9 cellular contexts compared by ENCODE assay signal in genomic region chr19:47093841-47094240, GRCh38. TPM values are rescaled to one million over a fixed set of nuclear protein-coding genes. Genes with fewer than 3 reads are reported as not detected.
DNase-seq lines count a peak whose midpoint lies in the region; ATAC-seq and TF ChIP-seq lines count a peak whose summit lies in the region.
"Had no signal": no experiment of that assay in that cellular context is flagged by ENCODE, and none has a peak within 500 bp of the region (broad histone marks: within the 10 kb centered on the region; RNA-seq: fewer than 3 reads in every experiment).

No MANE protein-coding gene starts in this region.

- H3K14ac ChIP-seq in mesenchymal stem cell (ENCODE audit: low read length in 2 of 2): no peak overlapping the region

- H2BK120ac ChIP-seq in mesenchymal stem cell (ENCODE audit: low read depth, low read length): no peak overlapping the region

- H3K18ac ChIP-seq in mesenchymal stem cell (ENCODE audit: low read depth in 1 of 2, low read length in 2 of 2): no peak overlapping the region

- no peak overlapping the region for H2BK12ac ChIP-seq in mesenchymal stem cell (ENCODE audit: low read length in 2 of 2)

- no peaks in the 10 kb centered on the region for H3K27me3 ChIP-seq in mesenchymal stem cell (ENCODE audit: control insufficient read depth in 1 of 2, insufficient read depth in 1 of 2, low read length in 2 of 2)
- no peaks in the 10 kb centered on the region for H3K27me3 ChIP-seq in WERI-Rb-1 (ENCODE audit: insufficient read depth, low read depth, severe bottlenecking)

- CTCF ChIA-PET in activated CD4-positive, alpha-beta T cell treated with anti-CD3 and anti-CD28 coated beads, Interleukin-2, amount 10 ng/mL, durations not matched to agents 7 days and 5 days (lab: Charles Lee): interaction anchor here (0.8 to 4.1 kb wide), 5 partner anchors 13 to 253 kb away, joined by 3 to 20 read pairs (median 3); partner anchors contain the start of gene SAE1

- peak overlapping the region; percentile 86; the same call in 1 of the 2 replicates for H3K27ac ChIP-seq in 22Rv1
- H3K27ac ChIP-seq in mesenchymal stem cell (ENCODE audit: low read length, poor library complexity, severe bottlenecking): no peak overlapping the region
- no peak overlapping the region for H3K27ac ChIP-seq in WERI-Rb-1

- peaks cover 74% of the 10 kb centered on the region for H3K4me1 Mint-ChIP-seq in activated CD4-positive, alpha-beta T cell treated with anti-CD3 and anti-CD28 coated beads, Interleukin-2, amount 10 ng/mL, durations not matched to agents 7 days and 5 days

- H3K4me3 ChIP-seq in mesenchymal stem cell (ENCODE audit: insufficient read depth in 1 of 2, low read depth in 1 of 2, low read length in 2 of 2): no peak overlapping the region
- H3K4me3 ChIP-seq in WERI-Rb-1 (ENCODE audit: low read depth, low read length): no peak overlapping the region

- H3K9me3 ChIP-seq in mesenchymal stem cell (ENCODE audit: control insufficient read depth, low read length): no peaks in the 10 kb centered on the region
- no peaks in the 10 kb centered on the region for H3K9me3 ChIP-seq in WERI-Rb-1 (ENCODE audit: severe bottlenecking)

- H3K4ac ChIP-seq in mesenchymal stem cell (ENCODE audit: low read depth in 1 of 2, low read length in 2 of 2): no peak overlapping the region

- peak overlapping the region; percentile 41 for H2AK5ac ChIP-seq in mesenchymal stem cell (ENCODE audit: low read length, severe bottlenecking)

- TF ChIP-seq CTCF in 22Rv1 (IDR thresholded peaks at IDR 0.05) (no peak), WERI-Rb-1 (IDR thresholded peaks at IDR 0.05; ENCODE audit: low read depth, low read length) (no peak)

- H3K27ac Mint-ChIP-seq in activated CD4-positive, alpha-beta T cell treated with anti-CD3 and anti-CD28 coated beads, Interleukin-2, amount 10 ng/mL, durations not matched to agents 7 days and 5 days: peak overlapping the region; percentile 90

- H4K91ac ChIP-seq in mesenchymal stem cell (ENCODE audit: low read length): no peak overlapping the region

- no peak overlapping the region for H4K8ac ChIP-seq in mesenchymal stem cell (ENCODE audit: low read length)

- ATAC-seq in GM19043 (IDR thresholded peaks at IDR 0.05; ENCODE audit: low read depth, unreplicated experiment) (peak; percentile 43), HG02938 (IDR thresholded peaks at IDR 0.05; ENCODE audit: unreplicated experiment) (no peak), HG03378 (IDR thresholded peaks at IDR 0.05; ENCODE audit: unreplicated experiment) (no peak)

- no peak overlapping the region for H2AFZ ChIP-seq in mesenchymal stem cell (ENCODE audit: low read depth, low read length)

- POLR2A ChIA-PET in activated CD4-positive, alpha-beta T cell treated with anti-CD3 and anti-CD28 coated beads, Interleukin-2, amount 10 ng/mL, durations not matched to agents 7 days and 5 days (lab: Charles Lee): interaction anchor here (1.1 to 4.7 kb wide), 3 partner anchors 14 to 19 kb away, joined by 3 to 33 read pairs (median 6); partner anchors contain the start of gene ZC3H4

- H2BK15ac ChIP-seq in mesenchymal stem cell (ENCODE audit: low read depth, poor library complexity, severe bottlenecking): no peak overlapping the region

- H3K79me1 ChIP-seq in mesenchymal stem cell (replicated peaks; ENCODE audit: low read length, poor library complexity, severe bottlenecking): peaks cover 55% of the 10 kb centered on the region

- no peaks in the 10 kb centered on the region for H3K27me3 Mint-ChIP-seq in activated CD4-positive, alpha-beta T cell treated with anti-CD3 and anti-CD28 coated beads, Interleukin-2, amount 10 ng/mL, durations not matched to agents 7 days and 5 days

- H3K9ac ChIP-seq in mesenchymal stem cell (ENCODE audit: low read length): peak overlapping the region; percentile 5

- H3K4me3 Mint-ChIP-seq in activated CD4-positive, alpha-beta T cell treated with anti-CD3 and anti-CD28 coated beads, Interleukin-2, amount 10 ng/mL, durations not matched to agents 7 days and 5 days: peak overlapping the region; percentile 69

- WGBS in mesenchymal stem cell: 96% methylated on average over 10 of the region's 10 CpGs

- peaks cover 60% of the 10 kb centered on the region for H3K36me3 Mint-ChIP-seq in activated CD4-positive, alpha-beta T cell treated with anti-CD3 and anti-CD28 coated beads, Interleukin-2, amount 10 ng/mL, durations not matched to agents 7 days and 5 days (ENCODE audit: low read depth)

- H3K36me3 ChIP-seq in mesenchymal stem cell (ENCODE audit: control insufficient read depth in 1 of 2, insufficient read depth in 2 of 2, low read depth in 1 of 2, low read length in 2 of 2) (peaks cover 38 to 66% of the 10 kb centered on the region in 2 experiments), WERI-Rb-1 (peaks cover 61% of the 10 kb centered on the region)

- no peak overlapping the region for H2BK5ac ChIP-seq in mesenchymal stem cell (ENCODE audit: low read depth, low read length, poor library complexity, severe bottlenecking)

- H3K23ac ChIP-seq in mesenchymal stem cell (ENCODE audit: low read length in 2 of 2): peak overlapping the region in 1 of 2 experiments; percentile 56

- peaks cover 29% of the 10 kb centered on the region for H3K4me1 ChIP-seq in mesenchymal stem cell (ENCODE audit: control insufficient read depth, insufficient read depth, low read depth, low read length)

- H3K9me3 Mint-ChIP-seq in activated CD4-positive, alpha-beta T cell treated with anti-CD3 and anti-CD28 coated beads, Interleukin-2, amount 10 ng/mL, durations not matched to agents 7 days and 5 days: no peaks in the 10 kb centered on the region

- no peak overlapping the region for H3K4me2 ChIP-seq in mesenchymal stem cell (ENCODE audit: low read length, poor library complexity, severe bottlenecking)

- no peak for DNase-seq in activated CD4-positive, alpha-beta T cell treated with anti-CD3 and anti-CD28 coated beads, Interleukin-2, amount 10 ng/mL, durations not matched to agents 7 days and 5 days
- DNase-seq in mesenchymal stem cell (no peak), WERI-Rb-1 (no peak), NCI-H1417 treated with DMSO at 0.1 percent for 48 hours (lab: John Stamatoyannopoulos, UW) (no peak)
- DNase-seq: T-helper 9 cell had no signal

RNA-seq across cellular contexts. Expression of gene ZC3H4, which starts 19.7 kb away (rescaled TPM):
- 100 to 1,000 TPM in 1 of 2 experiments, 10 to 100 TPM in 1; 99.5 to 115 TPM for total RNA-seq in activated CD4-positive, alpha-beta T cell treated with anti-CD3 and anti-CD28 coated beads, Interleukin-2, amount 10 ng/mL, durations not matched to agents 7 days and 5 days
- 12.6 TPM for polyA plus RNA-seq in mesenchymal stem cell (2013, experiment 1 of 2)
- 12.7 TPM for polyA plus RNA-seq in mesenchymal stem cell (2013, experiment 2 of 2)

RNA-seq across cellular contexts. Expression of gene SAE1, which starts 36.8 kb away (rescaled TPM):
- total RNA-seq in activated CD4-positive, alpha-beta T cell treated with anti-CD3 and anti-CD28 coated beads, Interleukin-2, amount 10 ng/mL, durations not matched to agents 7 days and 5 days: 100 to 1,000 TPM; 162 to 168 TPM
- 133 TPM for polyA plus RNA-seq in mesenchymal stem cell (2013, experiment 1 of 2)
- 135 TPM for polyA plus RNA-seq in mesenchymal stem cell (2013, experiment 2 of 2)

RNA-seq across cellular contexts. Expression of gene TMEM160, which starts 45.4 kb away (rescaled TPM):
- total RNA-seq in activated CD4-positive, alpha-beta T cell treated with anti-CD3 and anti-CD28 coated beads, Interleukin-2, amount 10 ng/mL, durations not matched to agents 7 days and 5 days: 10 to 100 TPM; 41.6 to 56.6 TPM
- 28.2 TPM for polyA plus RNA-seq in mesenchymal stem cell (2013, experiment 1 of 2)
- 28.5 TPM for polyA plus RNA-seq in mesenchymal stem cell (2013, experiment 2 of 2)
